20 cellular contexts compared by ENCODE assay signal in genomic region chr2:16338026-16338425, GRCh38.
"Had no signal": no experiment of that assay in that cellular context is flagged by ENCODE, and none has a peak within 500 bp of the region (broad histone marks: within the 10 kb centered on the region; RNA-seq: fewer than 3 reads in every experiment).

No MANE protein-coding gene starts in this region.

- H3K4me1 ChIP-seq: colonic mucosa, esophagus squamous epithelium, heart left ventricle, left lung, lower lobe of right lung had no signal

- H3K9me3 ChIP-seq: colonic mucosa, lower lobe of right lung had no signal

- H3K79me2 ChIP-seq: hepatocyte had no signal

- H3K4me3 ChIP-seq: colonic mucosa, esophagus squamous epithelium, gastroesophageal sphincter, heart left ventricle, hepatocyte, left lung, lower lobe of right lung had no signal

- H3K36me3 ChIP-seq: colonic mucosa, esophagus squamous epithelium, gastroesophageal sphincter, heart left ventricle, left lung, lower lobe of right lung had no signal

- H3K4me2 ChIP-seq: hepatocyte had no signal

- H3K27me3 ChIP-seq: colonic mucosa, gastroesophageal sphincter, heart left ventricle, hepatocyte, left lung had no signal

- H3K27ac ChIP-seq: colonic mucosa, epithelial cell of prostate, esophagus squamous epithelium, gastroesophageal sphincter, heart left ventricle, hepatocyte, left lung, lower lobe of right lung had no signal

- H2AFZ ChIP-seq: hepatocyte had no signal

- DNase-seq: colonic mucosa; cortex of kidney; effector CD8-positive, alpha-beta T cell; effector memory CD8-positive, alpha-beta T cell; endodermal cell; erythroblast; esophagus squamous epithelium; foreskin fibroblast; foreskin melanocyte; heart left ventricle; hypothalamus; left cardiac atrium; left lung; left ventricle myocardium superior; lower lobe of right lung; mesenchymal stem cell; midbrain had no signal
